ENCODE assay signal across 17 cellular contexts in genomic region chr9:20703146-20703545, GRCh38. TPM values are rescaled to one million over a fixed set of nuclear protein-coding genes. Genes with fewer than 3 reads are reported as not detected.
DNase-seq lines count a peak whose midpoint lies in the region; ATAC-seq and TF ChIP-seq lines count a peak whose summit lies in the region.
"Had no signal": no experiment of that assay in that cellular context is flagged by ENCODE, and none has a peak within 500 bp of the region (broad histone marks: within the 10 kb centered on the region; RNA-seq: fewer than 3 reads in every experiment).

No MANE protein-coding gene starts in this region.

- peaks cover 3% of the 10 kb centered on the region for H3K79me1 ChIP-seq in H9 (ENCODE audit: insufficient read depth, low read depth, low read length, poor library complexity, severe bottlenecking)

- H2BK12ac ChIP-seq in H9 (ENCODE audit: insufficient read length, low read depth, low read length), result no peak overlapping the region

- H3K9me3 ChIP-seq in H9 (ENCODE audit: control insufficient read depth, low read depth, low read length) (no peaks in the 10 kb centered on the region), left lung (no peaks in the 10 kb centered on the region), upper lobe of right lung (no peaks in the 10 kb centered on the region)
- H3K9me3 ChIP-seq: BLaER1 had no signal

- no peak overlapping the region for H3K18ac ChIP-seq in H9 (ENCODE audit: insufficient read length, low read depth, low read length)

- H3K23me2 ChIP-seq in H9 (ENCODE audit: insufficient read length, low read depth, low read length, poor library complexity, severe bottlenecking), result no peaks in the 10 kb centered on the region

- H3K4me3 Mint-ChIP-seq in H9, result no peak overlapping the region
- H3K4me3 Mint-ChIP-seq: CD14-positive monocyte; CD4-positive, alpha-beta memory T cell had no signal

- H3K4me1 ChIP-seq in H9 (ENCODE audit: insufficient read depth, low read length) (no peaks in the 10 kb centered on the region), left lung (peaks cover 6 to 7% of the 10 kb centered on the region in 2 donors), upper lobe of right lung (peaks cover 10% of the 10 kb centered on the region)

- H3T11ph ChIP-seq in H9 (ENCODE audit: low read length), result no peak overlapping the region

- H4K5ac ChIP-seq in H9 (ENCODE audit: insufficient read length, low read depth, low read length), result no peak overlapping the region

- H2AK5ac ChIP-seq in H9 (ENCODE audit: insufficient read length, low read length), result no peak overlapping the region

- no peak overlapping the region for H2BK5ac ChIP-seq in H9 (ENCODE audit: insufficient read length, low read length)

- H3K14ac ChIP-seq in H9 (ENCODE audit: insufficient read depth, low read length), result no peak overlapping the region

- H3K27me3 ChIP-seq in H9 (ENCODE audit: insufficient read depth, low read length), result no peaks in the 10 kb centered on the region
- H3K27me3 ChIP-seq in left lung, result no peaks in the 10 kb centered on the region
- no peaks in the 10 kb centered on the region for H3K27me3 ChIP-seq in upper lobe of right lung
- H3K27me3 ChIP-seq: BLaER1 had no signal

- WGBS in H9 (ENCODE audit: extremely low coverage, insufficient read length, low lambda C conversion rate), result no CpG with 5 or more reads among the region's 3 CpGs

- peak overlapping the region in 2 of 3 experiments; percentile 12 to 47; a peak in 2 of 7 replicates for H3K27ac Mint-ChIP-seq in H9
- H3K27ac Mint-ChIP-seq: CD14-positive monocyte had no signal

- peaks cover 0 to 2% (median 0%) of the 10 kb centered on the region in 3 experiments; a peak in 1 of 7 replicates for H3K36me3 Mint-ChIP-seq in H9 (ENCODE audit: insufficient read depth in 1 of 3, low read depth in 3 of 3)
- H3K36me3 Mint-ChIP-seq: CD14-positive monocyte had no signal

- TF ChIP-seq CTCF in H9 (conservative IDR thresholded peaks at IDR 0.05), result no peak
- TF ChIP-seq CTCF in left lung (IDR thresholded peaks at IDR 0.05), result no peak
- no peak for TF ChIP-seq CTCF in upper lobe of right lung (IDR thresholded peaks at IDR 0.05)

- H3K27ac ChIP-seq in H9 (ENCODE audit: insufficient read length, low read depth, low read length) (no peak overlapping the region), left lung (no peak overlapping the region), upper lobe of right lung (no peak overlapping the region)
- H3K27ac ChIP-seq: BLaER1, HL-60 had no signal

- H2BK15ac ChIP-seq in H9 (ENCODE audit: low read depth, low read length), result no peak overlapping the region

- H3K4me3 ChIP-seq in left lung (no peak overlapping the region), upper lobe of right lung (no peak overlapping the region)
- H3K4me3 ChIP-seq: BLaER1, GM12878 had no signal

- H3K56ac ChIP-seq in H9 (ENCODE audit: insufficient read length, low read depth, low read length), result no peak overlapping the region

- no peak overlapping the region for H3K4me2 ChIP-seq in H9 (ENCODE audit: insufficient read depth, insufficient read length, low read length)
- H3K4me2 ChIP-seq: BLaER1 had no signal

- 0 out of 2 replicates have a peak, but pooled peaks cover 4% of the 10 kb centered on the region for H3K79me2 ChIP-seq in H9 (ENCODE audit: insufficient read depth, low read length)

- H3K36me3 ChIP-seq in left lung, result no peaks in the 10 kb centered on the region
- no peaks in the 10 kb centered on the region for H3K36me3 ChIP-seq in upper lobe of right lung
- H3K36me3 ChIP-seq: BLaER1 had no signal

- no peak overlapping the region for H3K9ac ChIP-seq in H9 (ENCODE audit: extremely low read depth, insufficient read length, low read length)
- H3K9ac ChIP-seq: BLaER1 had no signal

- no peaks in the 10 kb centered on the region for H3K9me3 Mint-ChIP-seq in H9
- H3K9me3 Mint-ChIP-seq: CD14-positive monocyte; CD4-positive, alpha-beta memory T cell had no signal

- no peak overlapping the region for H2AFZ ChIP-seq in H9 (ENCODE audit: low read length)

- H3K4ac ChIP-seq in H9 (ENCODE audit: low read depth, low read length), result no peak overlapping the region

- no peak overlapping the region for H2BK120ac ChIP-seq in H9 (ENCODE audit: low read depth, low read length, poor library complexity, severe bottlenecking)

- no peak overlapping the region for H4K91ac ChIP-seq in H9 (ENCODE audit: insufficient read length, low read depth, low read length)

- no peaks in the 10 kb centered on the region for H3K27me3 Mint-ChIP-seq in H9 (ENCODE audit: low read depth)
- H3K27me3 Mint-ChIP-seq: CD4-positive, alpha-beta memory T cell had no signal

- no peak overlapping the region for H4K8ac ChIP-seq in H9 (replicated peaks; ENCODE audit: insufficient read length, low read depth, low read length)

- no peaks in the 10 kb centered on the region for H4K20me1 ChIP-seq in H9 (ENCODE audit: control insufficient read depth, insufficient read depth, insufficient read length)
- H4K20me1 ChIP-seq: BLaER1 had no signal

- no peak overlapping the region for H2BK20ac ChIP-seq in H9 (ENCODE audit: low read depth, low read length, poor library complexity, severe bottlenecking)

- H3K4me1 Mint-ChIP-seq in H9, result peaks cover 17 to 23% of the 10 kb centered on the region in 2 experiments

- H3K23ac ChIP-seq in H9 (ENCODE audit: insufficient read length, low read depth, low read length), result no peak overlapping the region

- intact Hi-C loops in left lung (cut with DNase I), result no loop called here
- intact Hi-C loops in upper lobe of right lung (cut with DNase I), result no loop called here

- DNase-seq in DMS79 (lab: John Stamatoyannopoulos, UW) (peak; percentile 12), H9 (no peak), left lung (peak in 1 of 2 donors; percentile 37), upper lobe of right lung (no peak), hypothalamus (lab: John Stamatoyannopoulos, UW) (no peak), NCI-H748 treated with DMSO at 0.1 percent for 48 hours (lab: John Stamatoyannopoulos, UW) (no peak), NCI-H187 (lab: John Stamatoyannopoulos, UW) (no peak)
- DNase-seq: 8988T; CD4-positive, alpha-beta memory T cell; DMS153; DND-41; EL; HCEC 1CT had no signal

- ATAC-seq in left lung (peak; percentile 85), upper lobe of right lung (peak; percentile 55)
- ATAC-seq: GM12878 had no signal

RNA-seq across cellular contexts. Expression of gene FOCAD, which starts 19.1 kb away (rescaled TPM):
- 43.3 and 45.6 TPM in 2 replicates for total RNA-seq in H9 (2021)
- 10 to 100 TPM; 39.8 to 43.1 TPM for total RNA-seq in left lung
- 25.5 TPM for total RNA-seq in upper lobe of right lung
